26 cellular contexts compared by ENCODE assay signal in genomic region chr3:30480587-30480986, GRCh38.
"Had no signal": no experiment of that assay in that cellular context is flagged by ENCODE, and none has a peak within 500 bp of the region (broad histone marks: within the 10 kb centered on the region; RNA-seq: fewer than 3 reads in every experiment).

No MANE protein-coding gene starts in this region.

- H3K27ac ChIP-seq: cardiac muscle cell, dorsolateral prefrontal cortex had no signal

- H3K4me1 ChIP-seq: breast epithelium had no signal

- ATAC-seq: activated CD8-positive, alpha-beta memory T cell treated with anti-CD3 and anti-CD28 coated beads, Interleukin-2, amount 10 ng/mL, durations not matched to agents 7 days and 5 days; activated CD8-positive, alpha-beta T cell treated with anti-CD3 and anti-CD28 coated beads, Interleukin-2, amount 10 ng/mL, durations not matched to agents 7 days and 5 days; esophagus mucosa had no signal

- H3K27me3 ChIP-seq: ascending aorta, breast epithelium, cardiac muscle cell, dorsolateral prefrontal cortex had no signal

- DNase-seq: activated CD4-positive, alpha-beta memory T cell treated with anti-CD3 and anti-CD28 coated beads for 36 hours; activated CD4-positive, alpha-beta T cell treated with anti-CD3 and anti-CD28 coated beads for 36 hours; activated CD4-positive, alpha-beta T cell treated with anti-CD3 and anti-CD28 coated beads, Interleukin-2, amount 10 ng/mL, durations not matched to agents 24 days and 14 days; activated CD4-positive, CD25-positive, alpha-beta regulatory T cell; activated CD4-positive, CD25-positive, alpha-beta regulatory T cell treated with anti-CD3 and anti-CD28 coated beads, Interleukin-2, amount 50 U/mL, for 72 hours; activated CD8-positive, alpha-beta memory T cell treated with anti-CD3 and anti-CD28 coated beads, Interleukin-2, amount 10 ng/mL, durations not matched to agents 7 days and 5 days; activated CD8-positive, alpha-beta memory T cell treated with anti-CD3 and anti-CD28 coated beads, Interleukin-2, amount 50 U/mL, for 4 hours; activated CD8-positive, alpha-beta T cell treated with anti-CD3 and anti-CD28 coated beads, Interleukin-2, amount 10 ng/mL, durations not matched to agents 7 days and 5 days; activated effector memory CD4-positive, alpha-beta T cell treated with anti-CD3 and anti-CD28 coated beads, Interleukin-2, amount 50 U/mL, for 16 hours; activated naive CD4-positive, alpha-beta T cell treated with anti-CD3 and anti-CD28 coated beads for 36 hours; activated naive CD8-positive, alpha-beta T cell treated with anti-CD3 and anti-CD28 coated beads for 36 hours; activated naive CD8-positive, alpha-beta T cell treated with anti-CD3 and anti-CD28 coated beads, Interleukin-2, amount 50 U/mL, for 24 hours; activated T-cell treated with anti-CD3 and anti-CD28 coated beads, Interleukin-2, amount 50 U/mL, for 1 hour; activated T-cell treated with anti-CD3 and anti-CD28 coated beads, Interleukin-2, amount 50 U/mL, for 48 hours; central memory CD4-positive, alpha-beta T cell; cerebellar nuclear complex; dorsolateral prefrontal cortex; effector memory CD4-positive, alpha-beta T cell; endodermal cell; foreskin fibroblast; T-helper 2 cell had no signal

- H3K9me3 ChIP-seq: ascending aorta, breast epithelium had no signal

- H3K36me3 ChIP-seq: ascending aorta, breast epithelium, cardiac muscle cell had no signal

- H3K4me3 ChIP-seq: ascending aorta, breast epithelium, cardiac muscle cell, coronary artery, dorsolateral prefrontal cortex had no signal
